Comparison of ENCODE assay signal across 8 cellular contexts in the genomic region with DNA sequence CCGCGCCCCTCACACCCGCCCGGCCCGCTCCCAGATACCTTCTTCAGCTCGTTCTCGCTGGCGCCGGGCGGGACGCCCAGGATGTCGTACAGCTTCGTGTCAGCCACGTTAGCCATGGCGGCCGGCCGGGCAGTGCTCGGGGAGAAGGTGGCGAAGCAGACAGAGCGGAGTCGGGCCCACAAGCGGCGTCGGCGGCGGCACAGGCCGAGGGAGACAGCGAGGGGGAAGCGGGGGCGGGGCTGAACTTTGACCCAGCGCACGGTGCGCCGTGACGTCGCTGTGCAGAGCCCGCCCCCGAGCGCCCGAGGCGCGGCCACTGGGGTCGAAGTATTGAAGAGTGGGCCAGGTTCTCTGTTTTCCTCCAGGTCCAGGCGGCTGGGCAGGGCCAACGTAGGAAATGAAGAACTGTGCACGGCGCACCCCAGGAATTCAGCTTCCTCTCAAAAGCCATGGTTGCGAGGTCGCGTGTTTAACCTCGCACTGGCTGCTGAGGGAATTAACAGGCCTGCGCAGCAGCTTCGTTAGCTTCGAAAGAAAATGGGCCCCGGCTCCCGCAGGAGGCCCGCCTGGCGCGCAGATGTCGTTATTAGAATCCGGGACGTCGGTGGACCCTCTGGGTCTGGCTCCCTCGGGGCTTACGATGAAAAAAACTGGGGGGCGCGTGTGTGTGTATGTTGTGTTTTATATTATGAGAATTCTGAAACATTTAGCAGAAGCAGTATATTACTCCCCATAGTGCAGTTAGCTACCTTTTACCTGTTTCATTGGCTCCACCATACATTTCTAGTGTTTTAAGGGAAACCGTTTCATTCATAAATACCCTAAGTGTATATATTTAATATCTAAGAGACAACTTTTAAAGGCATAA. TPM values are rescaled to one million over a fixed set of nuclear protein-coding genes. Genes with fewer than 3 reads are reported as not detected.
DNase-seq lines count a peak whose midpoint lies in the region; ATAC-seq, FAIRE-seq and TF ChIP-seq lines count a peak whose summit lies in the region.

A gene (minus strand): TSS at position 218 of the 868 bp plus-strand sequence. CDS start 102 bp downstream, at position 116.

- H3K9me3 ChIP-seq in AG04450 (ENCODE audit: control insufficient read depth, insufficient read depth, low read length) = no peaks in the 10 kb centered on the region; the same call in 1 of the 2 replicates

- H3K4me1 Mint-ChIP-seq in WTC11 = peaks cover 52% of the 10 kb centered on the region

- peak within 1 kb of the TSS; percentile 90 for H3K4me3 Mint-ChIP-seq in WTC11

- peak within 1 kb of the TSS; percentile 83 for H3K4me3 ChIP-seq in AG04450 (ENCODE audit: low read depth, low read length)
- H3K4me3 ChIP-seq in bronchial epithelial cell (ENCODE audit: low read depth, low read length) = peak within 1 kb of the TSS; percentile 89

- POLR2A ChIA-PET in AG04450 (lab: Yijun Ruan, JAX) (interaction anchor here (0.6 to 1.1 kb wide), 3 partner anchors 12 to 184 kb away, joined by 3 to 5 read pairs (median 3); no protein-coding TSS in a partner anchor), WTC11 (lab: Charles Lee) (interaction anchor here (0.7 to 1.4 kb wide), 4 partner anchors 56 to 170 kb away, joined by 3 to 5 read pairs (median 3); a partner anchor contains a TSS)

- FAIRE-seq in bronchial epithelial cell (lab: Jason Lieb, UNC) = no peak

- ATAC-seq in GM18870 (IDR thresholded peaks at IDR 0.05; ENCODE audit: unreplicated experiment) (peak; percentile 58), HG03135 (IDR thresholded peaks at IDR 0.05; ENCODE audit: unreplicated experiment) (peak; percentile 88), WTC11 (peak; percentile 94)

- H3K27me3 ChIP-seq in AG04450 (ENCODE audit: control insufficient read depth, insufficient read depth, low read length) (no peaks in the 10 kb centered on the region), bronchial epithelial cell (ENCODE audit: control insufficient read depth, insufficient read depth, low read length) (no peaks in the 10 kb centered on the region)

- peak within 1 kb of the TSS; percentile 99 for H3K27ac Mint-ChIP-seq in WTC11

- TF ChIP-seq CTCF in AG04450 (IDR thresholded peaks at IDR 0.05; ENCODE audit: low read depth, low read length) (no peak), WTC11 (IDR thresholded peaks at IDR 0.05) (no peak), bronchial epithelial cell (IDR thresholded peaks at IDR 0.05; ENCODE audit: insufficient read depth, low read length, severe bottlenecking) (no peak)

- no peaks in the 10 kb centered on the region for H3K9me3 Mint-ChIP-seq in WTC11

- CTCF ChIA-PET in AG04450 (lab: Charles Lee) (interaction anchor here (1.0 to 2.1 kb wide), 5 partner anchors 11 to 1191 kb away, joined by 3 to 9 read pairs (median 5); no protein-coding TSS in a partner anchor), WTC11 (lab: Charles Lee) (interaction anchor here (0.9 to 2.4 kb wide), 8 partner anchors 23 to 170 kb away, joined by 3 to 11 read pairs (median 6); a partner anchor contains a TSS)

- no peaks in the 10 kb centered on the region for H3K27me3 Mint-ChIP-seq in WTC11 (ENCODE audit: low read depth)

- H3K36me3 Mint-ChIP-seq in WTC11 = peaks cover 28% of the 10 kb centered on the region

- DNase-seq in AG04450 (ENCODE audit: low read depth, low spot score) (peak; percentile 50), NCI-H2227 (lab: John Stamatoyannopoulos, UW; ENCODE audit: unreplicated experiment) (peak; percentile 91), WTC11 (ENCODE audit: low spot score) (peak; percentile 89), bronchial epithelial cell (ENCODE audit: low read depth) (peak; percentile 69), inferior parietal cortex (ENCODE audit: extremely low spot score) (peak; percentile 89), smooth muscle cell of the brain vasculature (ENCODE audit: low read depth, low spot score) (peak; percentile 72)

- H3K36me3 ChIP-seq in bronchial epithelial cell (ENCODE audit: control insufficient read depth, insufficient read depth, low read length) = peaks cover 7% of the 10 kb centered on the region

- peak within 1 kb of the TSS; percentile 88 for H3K27ac ChIP-seq in AG04450 (ENCODE audit: low read depth, low read length)

TF ChIP-seq in WTC11, 78 proteins besides CTCF, POLR2A, EP300 and RAD21 (continues in another document):
- TF ChIP-seq, protein P1, sequence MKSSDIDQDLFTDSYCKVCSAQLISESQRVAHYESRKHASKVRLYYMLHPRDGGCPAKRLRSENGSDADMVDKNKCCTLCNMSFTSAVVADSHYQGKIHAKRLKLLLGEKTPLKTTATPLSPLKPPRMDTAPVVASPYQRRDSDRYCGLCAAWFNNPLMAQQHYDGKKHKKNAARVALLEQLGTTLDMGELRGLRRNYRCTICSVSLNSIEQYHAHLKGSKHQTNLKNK (CRISPR knock-in tag; IDR thresholded peaks at IDR 0.05) = no peak
- TF ChIP-seq CREM (CRISPR knock-in tag; IDR thresholded peaks at IDR 0.05) = peak; percentile 85; the same call in 1 of the 2 replicates
- TF ChIP-seq, protein P2, sequence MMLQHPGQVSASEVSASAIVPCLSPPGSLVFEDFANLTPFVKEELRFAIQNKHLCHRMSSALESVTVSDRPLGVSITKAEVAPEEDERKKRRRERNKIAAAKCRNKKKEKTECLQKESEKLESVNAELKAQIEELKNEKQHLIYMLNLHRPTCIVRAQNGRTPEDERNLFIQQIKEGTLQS (CRISPR knock-in tag; conservative IDR thresholded peaks at IDR 0.05) = no peak
- TF ChIP-seq NR3C1 (CRISPR knock-in tag; conservative IDR thresholded peaks at IDR 0.05; ENCODE audit: low read depth) = no peak
- TF ChIP-seq, protein P3, sequence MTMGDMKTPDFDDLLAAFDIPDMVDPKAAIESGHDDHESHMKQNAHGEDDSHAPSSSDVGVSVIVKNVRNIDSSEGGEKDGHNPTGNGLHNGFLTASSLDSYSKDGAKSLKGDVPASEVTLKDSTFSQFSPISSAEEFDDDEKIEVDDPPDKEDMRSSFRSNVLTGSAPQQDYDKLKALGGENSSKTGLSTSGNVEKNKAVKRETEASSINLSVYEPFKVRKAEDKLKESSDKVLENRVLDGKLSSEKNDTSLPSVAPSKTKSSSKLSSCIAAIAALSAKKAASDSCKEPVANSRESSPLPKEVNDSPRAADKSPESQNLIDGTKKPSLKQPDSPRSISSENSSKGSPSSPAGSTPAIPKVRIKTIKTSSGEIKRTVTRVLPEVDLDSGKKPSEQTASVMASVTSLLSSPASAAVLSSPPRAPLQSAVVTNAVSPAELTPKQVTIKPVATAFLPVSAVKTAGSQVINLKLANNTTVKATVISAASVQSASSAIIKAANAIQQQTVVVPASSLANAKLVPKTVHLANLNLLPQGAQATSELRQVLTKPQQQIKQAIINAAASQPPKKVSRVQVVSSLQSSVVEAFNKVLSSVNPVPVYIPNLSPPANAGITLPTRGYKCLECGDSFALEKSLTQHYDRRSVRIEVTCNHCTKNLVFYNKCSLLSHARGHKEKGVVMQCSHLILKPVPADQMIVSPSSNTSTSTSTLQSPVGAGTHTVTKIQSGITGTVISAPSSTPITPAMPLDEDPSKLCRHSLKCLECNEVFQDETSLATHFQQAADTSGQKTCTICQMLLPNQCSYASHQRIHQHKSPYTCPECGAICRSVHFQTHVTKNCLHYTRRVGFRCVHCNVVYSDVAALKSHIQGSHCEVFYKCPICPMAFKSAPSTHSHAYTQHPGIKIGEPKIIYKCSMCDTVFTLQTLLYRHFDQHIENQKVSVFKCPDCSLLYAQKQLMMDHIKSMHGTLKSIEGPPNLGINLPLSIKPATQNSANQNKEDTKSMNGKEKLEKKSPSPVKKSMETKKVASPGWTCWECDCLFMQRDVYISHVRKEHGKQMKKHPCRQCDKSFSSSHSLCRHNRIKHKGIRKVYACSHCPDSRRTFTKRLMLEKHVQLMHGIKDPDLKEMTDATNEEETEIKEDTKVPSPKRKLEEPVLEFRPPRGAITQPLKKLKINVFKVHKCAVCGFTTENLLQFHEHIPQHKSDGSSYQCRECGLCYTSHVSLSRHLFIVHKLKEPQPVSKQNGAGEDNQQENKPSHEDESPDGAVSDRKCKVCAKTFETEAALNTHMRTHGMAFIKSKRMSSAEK (CRISPR knock-in tag; IDR thresholded peaks at IDR 0.05; ENCODE audit: borderline replicate concordance) = no peak
- TF ChIP-seq ELF4 (CRISPR knock-in tag; IDR thresholded peaks at IDR 0.05; ENCODE audit: low read depth) = 0 out of 2 replicates have a peak, but pooled peaks have one; percentile 44
- TF ChIP-seq SP1 (CRISPR knock-in tag; conservative IDR thresholded peaks at IDR 0.05) = peak; percentile 96
- TF ChIP-seq, protein P4, sequence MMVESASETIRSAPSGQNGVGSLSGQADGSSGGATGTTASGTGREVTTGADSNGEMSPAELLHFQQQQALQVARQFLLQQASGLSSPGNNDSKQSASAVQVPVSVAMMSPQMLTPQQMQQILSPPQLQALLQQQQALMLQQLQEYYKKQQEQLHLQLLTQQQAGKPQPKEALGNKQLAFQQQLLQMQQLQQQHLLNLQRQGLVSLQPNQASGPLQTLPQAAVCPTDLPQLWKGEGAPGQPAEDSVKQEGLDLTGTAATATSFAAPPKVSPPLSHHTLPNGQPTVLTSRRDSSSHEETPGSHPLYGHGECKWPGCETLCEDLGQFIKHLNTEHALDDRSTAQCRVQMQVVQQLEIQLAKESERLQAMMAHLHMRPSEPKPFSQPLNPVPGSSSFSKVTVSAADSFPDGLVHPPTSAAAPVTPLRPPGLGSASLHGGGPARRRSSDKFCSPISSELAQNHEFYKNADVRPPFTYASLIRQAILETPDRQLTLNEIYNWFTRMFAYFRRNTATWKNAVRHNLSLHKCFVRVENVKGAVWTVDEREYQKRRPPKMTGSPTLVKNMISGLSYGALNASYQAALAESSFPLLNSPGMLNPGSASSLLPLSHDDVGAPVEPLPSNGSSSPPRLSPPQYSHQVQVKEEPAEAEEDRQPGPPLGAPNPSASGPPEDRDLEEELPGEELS (CRISPR knock-in tag; IDR thresholded peaks at IDR 0.05) = peak; percentile 68; the same call in 1 of the 2 replicates
- TF ChIP-seq, protein P5, sequence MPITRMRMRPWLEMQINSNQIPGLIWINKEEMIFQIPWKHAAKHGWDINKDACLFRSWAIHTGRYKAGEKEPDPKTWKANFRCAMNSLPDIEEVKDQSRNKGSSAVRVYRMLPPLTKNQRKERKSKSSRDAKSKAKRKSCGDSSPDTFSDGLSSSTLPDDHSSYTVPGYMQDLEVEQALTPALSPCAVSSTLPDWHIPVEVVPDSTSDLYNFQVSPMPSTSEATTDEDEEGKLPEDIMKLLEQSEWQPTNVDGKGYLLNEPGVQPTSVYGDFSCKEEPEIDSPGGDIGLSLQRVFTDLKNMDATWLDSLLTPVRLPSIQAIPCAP (CRISPR knock-in tag; IDR thresholded peaks at IDR 0.05) = 0 out of 2 replicates have a peak, but pooled peaks have one; percentile 19

RNA-seq across cellular contexts. Expression of the gene that starts here (rescaled TPM):
- polyA plus RNA-seq in AG04450 (2011; rRNA removed) = 24.2 and 26.7 TPM in 2 replicates
- 30.8 and 38.5 TPM in 2 replicates for polyA minus RNA-seq in AG04450 (2011; rRNA and poly(A)+ RNA removed)
- 101 to 103 TPM (median 102 TPM) in 3 replicates for total RNA-seq in WTC11 (2021)
- total RNA-seq in bronchial epithelial cell = 92.0 and 112 TPM in 2 replicates

Comparison
In these comparisons a context has a peak if more than half of its experiments do, and no peak if none do; other contexts are left out.
1. Peak in every context shown above with its lines: DNase-seq, ATAC-seq, H3K4me3 ChIP-seq and H3K27ac ChIP-seq.